Comparison of ENCODE assay signal across 16 cellular contexts in the genomic region with DNA sequence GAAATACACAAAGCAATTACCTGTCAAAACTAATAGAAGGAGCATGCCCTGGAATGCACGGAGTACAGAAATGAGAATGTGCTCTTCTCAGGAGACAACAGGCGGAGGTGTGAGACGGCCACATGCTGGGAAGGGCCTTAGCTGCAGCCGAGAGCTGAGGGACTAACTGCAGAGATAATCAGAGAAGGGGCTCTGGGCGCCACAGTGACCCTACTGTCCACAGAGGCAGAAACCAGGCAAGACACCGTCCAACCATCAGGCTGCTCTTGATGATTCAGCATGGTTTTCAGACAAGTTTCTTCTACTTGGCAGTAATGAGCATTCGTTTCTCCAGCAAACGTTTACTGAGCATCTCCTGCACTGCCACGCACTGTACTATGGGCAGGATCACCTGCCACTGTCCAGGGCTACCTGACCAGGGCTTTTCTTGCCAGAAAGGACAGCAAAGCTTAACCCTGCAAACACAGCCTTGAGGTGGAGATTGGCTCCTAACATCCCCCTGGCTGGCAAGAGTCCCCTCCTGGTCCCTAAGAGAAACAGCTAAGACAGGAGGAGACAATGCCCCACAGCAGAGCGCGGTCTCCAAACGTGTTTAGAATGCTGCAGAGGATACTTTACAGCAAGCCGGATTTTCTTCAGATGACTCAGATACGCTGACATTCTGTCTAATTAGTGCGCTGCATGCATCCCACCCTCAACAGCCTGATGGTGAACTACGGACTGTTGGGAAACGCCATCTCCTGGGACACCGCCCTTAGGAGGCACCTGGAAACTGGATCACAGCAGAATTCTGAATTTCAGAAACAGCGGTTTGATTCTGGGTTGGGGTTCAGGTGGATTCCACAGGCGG. TPM values are rescaled to one million over a fixed set of nuclear protein-coding genes. Genes with fewer than 3 reads are reported as not detected.
DNase-seq lines count a peak whose midpoint lies in the region; ATAC-seq and TF ChIP-seq lines count a peak whose summit lies in the region.
"Had no signal": no experiment of that assay in that cellular context is flagged by ENCODE, and none has a peak within 500 bp of the region (broad histone marks: within the 10 kb centered on the region; RNA-seq: fewer than 3 reads in every experiment).

No MANE protein-coding gene starts in this region.

- 72 to 75% (median 72%) methylated on average over 19 to 20 of the region's 20 CpGs for WGBS in stomach, 5 donors

- no peaks in the 10 kb centered on the region for H3K36me3 ChIP-seq in stomach

- DNase-seq in Right ventricle myocardium superior (peak; percentile 31), left cardiac atrium (no peak), RPMI8226 (peak; percentile 18), islet precursor cell (peak; percentile 72), stomach (peak; percentile 16), immature natural killer cell (no peak)
- DNase-seq: CD8-positive, alpha-beta T cell; GOT3; HFFc6; NCI-H1436 treated with DMSO at 0.1 percent for 48 hours; NCI-H2081; NCI-H510A treated with DMSO at 0.1 percent for 48 hours had no signal

- TF ChIP-seq POLR2A in stomach (IDR thresholded peaks at IDR 0.05), result no peak

- no peak overlapping the region for H3K4me3 ChIP-seq in stomach

- H3K27me3 Mint-ChIP-seq in immature natural killer cell (ENCODE audit: low read depth in 3 of 3), result peaks cover 0 to 5% (median 4%) of the 10 kb centered on the region in 3 donors

- no peak for TF ChIP-seq EP300 in stomach (IDR thresholded peaks at IDR 0.05)

- no peak overlapping the region for H3K27ac ChIP-seq in stomach
- H3K27ac ChIP-seq: HL-60 had no signal

- no peak overlapping the region for H3K27ac Mint-ChIP-seq in immature natural killer cell
- H3K27ac Mint-ChIP-seq: HFFc6 had no signal

- TF ChIP-seq CTCF in stomach (IDR thresholded peaks at IDR 0.05), result no peak

- H3K9me3 Mint-ChIP-seq in immature natural killer cell, result no peaks in the 10 kb centered on the region
- H3K9me3 Mint-ChIP-seq: CD8-positive, alpha-beta T cell had no signal

- intact Hi-C loops in Right ventricle myocardium superior (cut with DNase I) (no loop called here), left cardiac atrium (cut with DNase I) (no loop called here), stomach (cut with DNase I; ENCODE audit: low total_unique reads) (no loop called here)

- no peaks in the 10 kb centered on the region for H3K9me3 ChIP-seq in stomach

- H3K4me3 Mint-ChIP-seq in immature natural killer cell, result no peak overlapping the region
- H3K4me3 Mint-ChIP-seq: CD8-positive, alpha-beta T cell; HFFc6 had no signal

- H3K4me1 ChIP-seq in stomach, result peaks cover 0 to 14% (median 5%) of the 10 kb centered on the region in 4 donors

- no peaks in the 10 kb centered on the region for H3K4me1 Mint-ChIP-seq in immature natural killer cell

- ATAC-seq in Right ventricle myocardium superior (ENCODE audit: poor library complexity) (no peak), left cardiac atrium (no peak), HG03520 (IDR thresholded peaks at IDR 0.05; ENCODE audit: unreplicated experiment) (no peak)
- ATAC-seq: CD8-positive, alpha-beta T cell had no signal

- H3K36me3 Mint-ChIP-seq in immature natural killer cell, result peaks cover under 1 to 4% (median 4%) of the 10 kb centered on the region in 3 donors
- H3K36me3 Mint-ChIP-seq: CD8-positive, alpha-beta T cell had no signal

- no peaks in the 10 kb centered on the region for H3K27me3 ChIP-seq in stomach

RNA-seq across cellular contexts. Expression of gene VIPR2, which starts 17.9 kb away (rescaled TPM):
- total RNA-seq in Right ventricle myocardium superior, result 15.2 TPM
- 1 to 10 TPM; 6.3 to 8.5 TPM for total RNA-seq in left cardiac atrium
- total RNA-seq in stomach, result 10 to 100 TPM in 3 of 5 donors, 1 to 10 TPM in 2; 1.2 to 25.4 (median 11.7) TPM
- polyA plus RNA-seq in stomach, result 1 to 10 TPM; 1.6 to 5.7 (median 1.7) TPM
- 1 to 10 TPM in 2 of 3 donors, under 1 TPM in 1; 0.41 to 5.2 (median 2.4) TPM for polyA plus RNA-seq in immature natural killer cell
- total RNA-seq: HFFc6, RPMI7951 had no signal
- polyA plus RNA-seq: BJ had no signal

Comparison
In these comparisons a context has a peak if more than half of its experiments do, and no peak if none do; other contexts are left out.
1. DNase-seq: peak in Right ventricle myocardium superior (single experiment), RPMI8226 (single experiment), islet precursor cell (single experiment) and stomach (single experiment); none in left cardiac atrium (single experiment) and immature natural killer cell (0 of 3).